ENCODE assay signal across 8 cellular contexts in genomic region chr13:80235131-80235530, GRCh38.
DNase-seq lines count a peak whose midpoint lies in the region; ATAC-seq and TF ChIP-seq lines count a peak whose summit lies in the region.

No MANE protein-coding gene starts in this region.

- peak in 5 of 8 donors; percentile 29 to 59 (median 41) for ATAC-seq in heart right ventricle
- ATAC-seq in HG03565 (IDR thresholded peaks at IDR 0.05; ENCODE audit: unreplicated experiment) = peak; percentile 87
- no peak for ATAC-seq in GM19035 (IDR thresholded peaks at IDR 0.05; ENCODE audit: unreplicated experiment)

- H3K36me3 ChIP-seq in heart right ventricle (no peaks in the 10 kb centered on the region), right atrium auricular region (no peaks in the 10 kb centered on the region), transverse colon (no peaks in the 10 kb centered on the region)

- in situ Hi-C loops in transverse colon (cut with MboI; ENCODE audit: low pct_ligation_motif_present in 1 of 4, low pct_unique_long_range_greater_than_20kb in 1 of 4, low sequenced_read_pairs in 3 of 4) = no loop called here

- DNase-seq in heart right ventricle (no peak), right atrium auricular region (ENCODE audit: low spot score) (no peak), dermis microvascular lymphatic vessel endothelial cell (ENCODE audit: low read depth in 2 of 2) (peak; percentile 82 to 86), transverse colon (no peak), head of caudate nucleus (no peak), germinal center (ENCODE audit: low spot score) (no peak)

- no peak for TF ChIP-seq POLR2A in transverse colon (IDR thresholded peaks at IDR 0.05)

- TF ChIP-seq CTCF in heart right ventricle (IDR thresholded peaks at IDR 0.05) (no peak), right atrium auricular region (IDR thresholded peaks at IDR 0.05) (no peak), transverse colon (IDR thresholded peaks at IDR 0.05) (no peak)

- H3K4me3 ChIP-seq in heart right ventricle (peak overlapping the region in 4 of 10 donors; percentile 1 to 27 (median 23)), right atrium auricular region (peak overlapping the region in 1 of 2 donors; percentile 17), transverse colon (peak overlapping the region in 1 of 4 donors; percentile 22)

- intact Hi-C loops in heart right ventricle (cut with DNase I) = loop anchor here in 1 of 10 donors (5.0 kb wide), 1 partner anchor 102 kb away; no protein-coding TSS in a partner anchor
- intact Hi-C loops in transverse colon (cut with DNase I; ENCODE audit: low total_unique reads) = no loop called here
- intact Hi-C loops in head of caudate nucleus (cut with DNase I) = no loop called here

- no peak for TF ChIP-seq EP300 in transverse colon (IDR thresholded peaks at IDR 0.05; ENCODE audit: low read depth)

- peak overlapping the region in 6 of 10 donors; percentile 17 to 65 (median 43) for H3K27ac ChIP-seq in heart right ventricle
- peak overlapping the region in 1 of 2 donors; percentile 8 for H3K27ac ChIP-seq in right atrium auricular region
- H3K27ac ChIP-seq in transverse colon = peak overlapping the region; percentile 13 to 40 (median 30)

- H3K4me1 ChIP-seq in heart right ventricle (peaks cover 0 to 16% (median 14%) of the 10 kb centered on the region in 9 donors), right atrium auricular region (peaks cover 0 to 12% of the 10 kb centered on the region in 2 donors), transverse colon (peaks cover 0 to 13% (median 6%) of the 10 kb centered on the region in 4 donors)

- H3K27me3 ChIP-seq in heart right ventricle = no peaks in the 10 kb centered on the region
- no peaks in the 10 kb centered on the region for H3K27me3 ChIP-seq in right atrium auricular region
- no peaks in the 10 kb centered on the region for H3K27me3 ChIP-seq in transverse colon

- H3K9me3 ChIP-seq in heart right ventricle = no peaks in the 10 kb centered on the region
- H3K9me3 ChIP-seq in right atrium auricular region = no peaks in the 10 kb centered on the region
- H3K9me3 ChIP-seq in transverse colon = no peaks in the 10 kb centered on the region

- 52 to 70% methylated on average over 5 of the region's 5 CpGs for WGBS in heart right ventricle, 2 donors
- 27 to 29% methylated on average over 4 to 5 of the region's 5 CpGs for WGBS in transverse colon (ENCODE audit: low coverage in 1 of 2), 2 donors

Comparison
In these comparisons a context has a peak if more than half of its experiments do, and no peak if none do; other contexts are left out.
1. DNase-seq: peak in dermis microvascular lymphatic vessel endothelial cell (2 of 2); none in heart right ventricle (0 of 2), right atrium auricular region (single experiment), transverse colon (single experiment), head of caudate nucleus (0 of 42) and germinal center (single experiment).